ENCODE assay signal across 1 cellular context in genomic region chr19:55075366-55075998, GRCh38.
TF ChIP-seq lines count a peak whose summit lies in the region.

TSS of gene EPS8L1 (plus strand) at chr19:55075869. CDS start at chr19:55076445, 576 bp downstream.

TF ChIP-seq in SK-N-SH, 30 proteins besides CTCF, POLR2A, EP300 and RAD21 (continued from another document):
- no peak for TF ChIP-seq ZBTB33 (IDR thresholded peaks at IDR 0.05; ENCODE audit: borderline replicate concordance, low read depth)
- no peak for TF ChIP-seq NFIC (IDR thresholded peaks at IDR 0.05; ENCODE audit: borderline replicate concordance)
- TF ChIP-seq TEAD4 (IDR thresholded peaks at IDR 0.05; ENCODE audit: borderline replicate concordance, insufficient read depth) = no peak
- TF ChIP-seq JUND (IDR thresholded peaks at IDR 0.05) = no peak
- no peak for TF ChIP-seq MEF2A (IDR thresholded peaks at IDR 0.05; ENCODE audit: borderline replicate concordance, low read depth)
- TF ChIP-seq FOSL2 (IDR thresholded peaks at IDR 0.05; ENCODE audit: borderline replicate concordance, low read depth) = no peak
- no peak for TF ChIP-seq MAX (IDR thresholded peaks at IDR 0.05; ENCODE audit: low read depth)
- TF ChIP-seq TAF1 (IDR thresholded peaks at IDR 0.05; ENCODE audit: borderline replicate concordance, low read depth, low read length) = no peak
- no peak for TF ChIP-seq RFX5 (IDR thresholded peaks at IDR 0.05; ENCODE audit: low read length)
TF ChIP-seq in SK-N-SH: peak in this region for 0.
